1 cellular context compared by ENCODE assay signal in genomic region chr11:26276798-26277424, GRCh38.
TF ChIP-seq lines count a peak whose summit lies in the region.

No MANE protein-coding gene starts in this region.

TF ChIP-seq in K562, 482 proteins besides CTCF, POLR2A, EP300 and RAD21 (continued from another document):
- TF ChIP-seq RFX1 (IDR thresholded peaks at IDR 0.05) (no peak), SMC3 (conservative IDR thresholded peaks at IDR 0.05; ENCODE audit: insufficient read depth, low read depth, low read length) (peak; percentile 63), SREBF1 (IDR thresholded peaks at IDR 0.05; ENCODE audit: borderline replicate concordance, low read depth, low read length) (no peak), THRAP3 (IDR thresholded peaks at IDR 0.05; ENCODE audit: borderline replicate concordance) (no peak), TCF7 (IDR thresholded peaks at IDR 0.05; ENCODE audit: borderline replicate concordance) (no peak), GATA2 (CRISPR knock-in tag; IDR thresholded peaks at IDR 0.05) (no peak), ZBTB40 (IDR thresholded peaks at IDR 0.05) (no peak), ZBTB40 (CRISPR knock-in tag; IDR thresholded peaks at IDR 0.05) (no peak), CUX1 (CRISPR knock-in tag; IDR thresholded peaks at IDR 0.05) (no peak), NUFIP1 (IDR thresholded peaks at IDR 0.05; ENCODE audit: partially characterized antibody) (no peak)
